8 cellular contexts compared by ENCODE assay signal in genomic region chr1:228109073-228109961, GRCh38. TPM values are rescaled to one million over a fixed set of nuclear protein-coding genes. Genes with fewer than 3 reads are reported as not detected.
DNase-seq lines count a peak whose midpoint lies in the region; ATAC-seq and TF ChIP-seq lines count a peak whose summit lies in the region.

Gene MRPL55, minus strand, starts transcription at chr1:228109299. Its CDS starts 1,039 bp downstream, at chr1:228108260.

- ATAC-seq in HG02884 (IDR thresholded peaks at IDR 0.05; ENCODE audit: unreplicated experiment) (peak; percentile 81), left cardiac atrium (peak; percentile 97 to 99)

- peak within 1 kb of the TSS; percentile 93 for H3K4me3 Mint-ChIP-seq in progenitor cell of endocrine pancreas (ENCODE audit: low read depth)

- in situ Hi-C loops in GM13977 (cut with MboI; ENCODE audit: low pct_unique_long_range_greater_than_20kb, low sequenced_read_pairs, unreplicated experiment): no loop called here

- DNase-seq in GM13977 (ENCODE audit: low spot score) (peak; percentile 97), NCI-H146 treated with DMSO at 0.1 percent for 48 hours (lab: John Stamatoyannopoulos, UW; ENCODE audit: unreplicated experiment) (peak; percentile 84), amniotic epithelial cell (ENCODE audit: low read depth) (peak; percentile 92), left cardiac atrium (peak; percentile 97), progenitor cell of endocrine pancreas (ENCODE audit: low spot score, unreplicated experiment) (peak; percentile 99), ureter (ENCODE audit: low spot score) (peak; percentile 99)

- H3K9me3 Mint-ChIP-seq in progenitor cell of endocrine pancreas (ENCODE audit: low read depth): no peaks in the 10 kb centered on the region

- H3K27me3 Mint-ChIP-seq in progenitor cell of endocrine pancreas: no peaks in the 10 kb centered on the region

- peak within 1 kb of the TSS; percentile 98 for H3K27ac Mint-ChIP-seq in progenitor cell of endocrine pancreas

- intact Hi-C loops in T-helper 1 cell treated with Interleukin-12 subunit alpha and Interleukin-12 subunit beta and Interleukin-4 antibody, amounts not matched to agents 30 ng/mL and 1 ng/mL, for 36 hours (cut with micrococcal nuclease): loop anchor here (1.0 to 10.0 kb wide), 17 partner anchors 27 to 1955 kb away; partner anchors contain the start of genes ARF1, CCSAP, GALNT2 and GUK1
- intact Hi-C loops in left cardiac atrium (cut with DNase I): no loop called here

- TF ChIP-seq CTCF in GM13977 (IDR thresholded peaks at IDR 0.05; ENCODE audit: extremely low read depth, insufficient read depth, missing control alignments) (peak; percentile 4), progenitor cell of endocrine pancreas (IDR thresholded peaks at IDR 0.05; ENCODE audit: unreplicated experiment) (peak; percentile 28)

- peaks cover 3% of the 10 kb centered on the region for H3K36me3 Mint-ChIP-seq in progenitor cell of endocrine pancreas (ENCODE audit: insufficient read depth)

- peaks cover 12% of the 10 kb centered on the region for H3K4me1 Mint-ChIP-seq in progenitor cell of endocrine pancreas (ENCODE audit: low read depth)

RNA-seq across cellular contexts. Expression of gene MRPL55, which starts in this region (rescaled TPM):
- total RNA-seq in T-helper 1 cell treated with Interleukin-12 subunit alpha and Interleukin-12 subunit beta and Interleukin-4 antibody, amounts not matched to agents 30 ng/mL and 1 ng/mL, for 36 hours: 34.6 and 41.1 TPM in 2 replicates
- total RNA-seq in left cardiac atrium (10 to 100 TPM; 43.5 to 48.9 TPM), progenitor cell of endocrine pancreas (50.3 and 52.3 TPM in 2 replicates), ureter (43.7 TPM)

Comparison
In these comparisons a context has a peak if more than half of its experiments do, and no peak if none do; other contexts are left out.
1. Peak in every context shown above with its lines: DNase-seq and ATAC-seq.